In genomic region chr14:89858084-89858483, GRCh38 we compare ENCODE assay signal across 22 cellular contexts.
"Had no signal": no experiment of that assay in that cellular context is flagged by ENCODE, and none has a peak within 500 bp of the region (broad histone marks: within the 10 kb centered on the region; RNA-seq: fewer than 3 reads in every experiment).

No MANE protein-coding gene starts in this region.

- H3K36me3 ChIP-seq: heart left ventricle, prostate gland, right lobe of liver, stomach, upper lobe of right lung had no signal

- H3K4me3 ChIP-seq: body of pancreas, heart left ventricle, lung, prostate gland, right lobe of liver, spleen, stomach, testis, upper lobe of right lung had no signal

- DNase-seq: activated B cell treated with CpG ODN at 0.5 μM for 24 hours; activated CD4-positive, alpha-beta T cell treated with anti-CD3 and anti-CD28 coated beads for 48 hours; activated CD8-positive, alpha-beta memory T cell treated with anti-CD3 and anti-CD28 coated beads, Interleukin-2, amount 50 U/mL, for 4 hours; activated CD8-positive, alpha-beta T cell treated with anti-CD3 and anti-CD28 coated beads, Interleukin-2, amount 10 ng/mL, durations not matched to agents 7 days and 5 days; activated gamma-delta T cell; activated T-cell treated with anti-CD3 and anti-CD28 coated beads, Interleukin-2, amount 50 U/mL, for 48 hours; amniotic stem cell; body of pancreas; cortex of kidney; effector CD4-positive, alpha-beta T cell; heart left ventricle; midbrain; right lobe of liver; spleen; stimulated activated CD4-positive, alpha-beta T cell treated with anti-CD3 and anti-CD28 coated beads, Interleukin-1b, Interleukin-23, amount 100 ng/mL, for 48 hours; stomach; T-helper 17 cell; testis; upper lobe of right lung had no signal

- H3K27ac Mint-ChIP-seq: activated B cell treated with CpG ODN at 0.5 μM for 24 hours; activated CD8-positive, alpha-beta T cell treated with anti-CD3 and anti-CD28 coated beads, Interleukin-2, amount 10 ng/mL, durations not matched to agents 7 days and 5 days; activated naive CD4-positive, alpha-beta T cell treated with anti-CD3 and anti-CD28 coated beads, Interleukin-2, amount 50 U/mL, for 72 hours; T-helper 17 cell had no signal

- H3K4me1 Mint-ChIP-seq: activated B cell treated with CpG ODN at 0.5 μM for 24 hours had no signal

- H3K4me3 Mint-ChIP-seq: activated B cell treated with CpG ODN at 0.5 μM for 24 hours; activated CD8-positive, alpha-beta T cell treated with anti-CD3 and anti-CD28 coated beads, Interleukin-2, amount 10 ng/mL, durations not matched to agents 7 days and 5 days; T-helper 17 cell had no signal

- H3K27me3 Mint-ChIP-seq: activated B cell treated with CpG ODN at 0.5 μM for 24 hours, T-helper 17 cell had no signal

- H3K4me1 ChIP-seq: prostate gland, right lobe of liver, spleen, testis, upper lobe of right lung had no signal

- H3K27ac ChIP-seq: body of pancreas, heart left ventricle, prostate gland, right lobe of liver, spleen, stomach, testis, upper lobe of right lung had no signal

- H3K27me3 ChIP-seq: body of pancreas, heart left ventricle, right lobe of liver, spleen, stomach, testis, upper lobe of right lung had no signal

- ATAC-seq: activated CD8-positive, alpha-beta T cell treated with anti-CD3 and anti-CD28 coated beads, Interleukin-2, amount 10 ng/mL, durations not matched to agents 7 days and 5 days; activated naive CD4-positive, alpha-beta T cell treated with anti-CD3 and anti-CD28 coated beads, Interleukin-2, amount 50 U/mL, for 72 hours; body of pancreas; heart left ventricle; right lobe of liver; T-helper 17 cell; upper lobe of right lung had no signal

- H3K9me3 ChIP-seq: body of pancreas, prostate gland, right lobe of liver, testis, upper lobe of right lung had no signal
